ENCODE assay signal across 21 cellular contexts in genomic region chr17:68175416-68175815, GRCh38.
"Had no signal": no experiment of that assay in that cellular context is flagged by ENCODE, and none has a peak within 500 bp of the region (broad histone marks: within the 10 kb centered on the region; RNA-seq: fewer than 3 reads in every experiment).

No MANE protein-coding gene starts in this region.

- FAIRE-seq: K562 had no signal

- H3K4me2 ChIP-seq: KMS-11, SK-N-SH had no signal

- DNase-seq: MV-4-11, NCI-H1048, NCI-H1105 treated with DMSO at 0.1 percent for 48 hours, NCI-H1417 treated with DMSO at 0.1 percent for 48 hours, NCI-H187, NCI-H2029, NCI-H2081 treated with DMSO at 0.1 percent for 48 hours, NCI-H2171, NCI-H226, NCI-H446, NCI-H510A, NCI-H524 treated with DMSO at 0.1 percent for 48 hours, NCI-H69, NCI-H774, SHP77, SK-N-SH had no signal

- H3K9ac ChIP-seq: KMS-11, SK-N-SH had no signal

- ATAC-seq: K562, Panc1 had no signal

- H3K9me2 ChIP-seq: SK-N-SH had no signal

- H3K4me3 ChIP-seq: K562 had no signal

- H3K4me3 Mint-ChIP-seq: IgD-negative memory B cell had no signal

- H3K9me3 ChIP-seq: SK-N-SH had no signal

- H3K27me3 Mint-ChIP-seq: IgD-negative memory B cell had no signal

- H3K27ac ChIP-seq: KMS-11, RWPE1 had no signal

- H3K27ac Mint-ChIP-seq: IgD-negative memory B cell had no signal
